20 cellular contexts compared by ENCODE assay signal in the genomic region with DNA sequence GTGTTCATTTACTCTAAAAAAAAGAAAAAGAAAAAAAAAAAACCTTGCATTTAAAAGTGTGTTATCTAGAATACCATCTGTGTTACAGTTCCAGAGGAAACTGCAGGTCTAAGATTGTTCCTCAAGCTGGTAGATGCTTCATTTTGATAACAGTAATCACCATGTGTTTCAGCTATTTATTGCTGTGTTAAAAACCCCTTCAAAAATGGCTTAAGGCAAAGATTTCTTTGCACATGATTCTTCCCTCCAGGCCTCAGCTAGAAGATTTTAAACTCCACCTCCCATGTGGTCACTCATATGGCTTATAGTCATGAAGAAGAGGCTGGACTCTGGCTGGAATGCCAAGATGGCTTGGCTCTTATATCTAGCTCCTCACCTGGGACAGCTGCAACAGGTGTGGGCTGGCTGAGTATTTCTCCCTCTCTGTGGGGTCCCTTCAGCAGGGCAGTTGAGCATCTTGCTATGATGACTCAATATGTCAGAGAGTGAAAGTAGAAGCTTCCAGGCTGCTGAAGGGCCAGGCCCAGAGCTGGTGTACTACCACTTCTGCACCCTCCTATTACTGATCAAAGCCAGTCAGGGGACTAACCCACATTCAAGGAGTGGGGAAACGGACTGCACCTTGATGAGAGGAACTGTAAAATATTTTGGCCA.
"Had no signal": no experiment of that assay in that cellular context is flagged by ENCODE, and none has a peak within 500 bp of the region (broad histone marks: within the 10 kb centered on the region; RNA-seq: fewer than 3 reads in every experiment).

No MANE protein-coding gene starts in this region.

- H3K27ac ChIP-seq: colonic mucosa, spleen, tibial nerve, VCaP had no signal

- H3K4me1 ChIP-seq: colonic mucosa, spleen had no signal

- ATAC-seq: left ventricle myocardium superior; mucosa of descending colon; stimulated activated naive CD8-positive, alpha-beta T cell treated with anti-CD3 and anti-CD28 coated beads, Interleukin-15, Interleukin-2, amounts not matched to agents 100 U/mL and 50 U/mL, for 24 hours had no signal

- H3K36me3 Mint-ChIP-seq: activated naive CD8-positive, alpha-beta T cell; naive B cell had no signal

- H3K27me3 Mint-ChIP-seq: activated naive CD8-positive, alpha-beta T cell; central memory CD8-positive, alpha-beta T cell; naive B cell had no signal

- H3K9me3 ChIP-seq: colonic mucosa, mucosa of descending colon, spleen, tibial nerve had no signal

- H3K4me1 Mint-ChIP-seq: central memory CD8-positive, alpha-beta T cell; naive B cell had no signal

- DNase-seq: activated CD4-positive, alpha-beta T cell treated with anti-CD3 and anti-CD28 coated beads, Interleukin-2, amount 50 U/mL, for 4 hours; activated T-cell treated with anti-CD3 and anti-CD28 coated beads for 4 hours; anterior cingulate cortex; colonic mucosa; head of caudate nucleus; kidney glomerular epithelial cell; left ventricle myocardium superior; mucosa of descending colon; naive B cell; retina; spleen; stimulated activated naive CD8-positive, alpha-beta T cell treated with anti-CD3 and anti-CD28 coated beads, Interleukin-15, Interleukin-2, amounts not matched to agents 100 U/mL and 50 U/mL, for 24 hours; T-helper 1 cell; T1000 had no signal

- H3K4me3 ChIP-seq: colonic mucosa, mucosa of descending colon, spleen, tibial nerve had no signal

- H3K27me3 ChIP-seq: colonic mucosa, spleen, tibial nerve had no signal

- H3K4me3 Mint-ChIP-seq: activated naive CD8-positive, alpha-beta T cell; activated T-helper 1 cell treated with anti-CD3 and anti-CD28 coated beads, Interleukin-12 subunit alpha, Interleukin-12 subunit beta, Interleukin-2, Interleukin-4 antibody, amounts not matched to agents 30 ng/mL and 10 ng/mL and 1 ng/mL, durations not matched to agents 14 hours and 24 hours and 36 hours; central memory CD8-positive, alpha-beta T cell; naive B cell; neural crest cell had no signal

- H3K27ac Mint-ChIP-seq: activated naive CD8-positive, alpha-beta T cell; activated T-helper 1 cell treated with anti-CD3 and anti-CD28 coated beads, Interleukin-12 subunit alpha, Interleukin-12 subunit beta, Interleukin-2, Interleukin-4 antibody, amounts not matched to agents 30 ng/mL and 10 ng/mL and 1 ng/mL, durations not matched to agents 14 hours and 24 hours and 36 hours had no signal

- H3K36me3 ChIP-seq: colonic mucosa, spleen, tibial nerve had no signal
